26 cellular contexts compared by ENCODE assay signal in the genomic region with DNA sequence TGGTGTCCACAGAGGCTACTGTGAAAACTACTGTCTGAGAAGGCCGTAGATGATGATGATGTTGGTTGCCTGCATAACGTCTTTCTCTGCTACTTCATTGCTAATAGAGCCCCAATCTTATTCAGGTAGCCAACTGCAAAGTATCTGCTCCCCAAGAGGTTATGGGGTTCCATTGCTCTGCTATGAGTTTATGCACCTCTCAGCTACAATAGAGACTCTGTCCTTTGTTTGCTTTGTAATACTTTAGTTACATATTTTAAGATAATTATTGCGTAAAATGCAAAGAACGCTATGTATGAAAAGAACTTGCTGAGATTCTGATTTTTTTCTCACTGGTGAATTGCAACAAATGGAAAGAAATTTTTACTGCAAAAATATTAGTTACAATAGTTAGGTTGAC. TPM values are rescaled to one million over a fixed set of nuclear protein-coding genes. Genes with fewer than 3 reads are reported as not detected.
DNase-seq lines count a peak whose midpoint lies in the region; ATAC-seq, FAIRE-seq and TF ChIP-seq lines count a peak whose summit lies in the region.
"Had no signal": no experiment of that assay in that cellular context is flagged by ENCODE, and none has a peak within 500 bp of the region (broad histone marks: within the 10 kb centered on the region; RNA-seq: fewer than 3 reads in every experiment).

No MANE protein-coding gene starts in this region.

- H3K9me3 ChIP-seq in HepG2 (ENCODE audit: low read length) = no peaks in the 10 kb centered on the region
- no peaks in the 10 kb centered on the region for H3K9me3 ChIP-seq in right lobe of liver
- H3K9me3 ChIP-seq in lower lobe of right lung = no peaks in the 10 kb centered on the region
- no peaks in the 10 kb centered on the region for H3K9me3 ChIP-seq in upper lobe of right lung
- no peaks in the 10 kb centered on the region for H3K9me3 ChIP-seq in uterus
- H3K9me3 ChIP-seq: HAP-1 had no signal

- CTCF ChIA-PET in HepG2 (lab: Yijun Ruan, JAX; ENCODE audit: low intra/inter-chr PET ratio, low total read pairs) = no interaction called here

- H2AFZ ChIP-seq in HepG2 (ENCODE audit: low read length) = no peak overlapping the region
- H2AFZ ChIP-seq: GM23338 had no signal

- H3K4me3 ChIP-seq in HepG2 (replicated peaks in 1 of 3; ENCODE audit: insufficient read depth in 1 of 3, low read depth in 2 of 3, low read length in 3 of 3) (no peak overlapping the region), right lobe of liver (no peak overlapping the region), lower lobe of right lung (no peak overlapping the region), upper lobe of right lung (no peak overlapping the region), uterus (no peak overlapping the region)
- H3K4me3 ChIP-seq: GM23338, HAP-1 had no signal

- WGBS in HepG2 (ENCODE audit: low lambda C conversion rate) = 84% methylated on average over 4 of the region's 4 CpGs
- 91% methylated on average over 4 of the region's 4 CpGs for WGBS in right lobe of liver (ENCODE audit: insufficient coverage, low coverage, low lambda C conversion rate, missing lambda C conversion rate)

- in situ Hi-C loops in HepG2 (cut with HindIII; ENCODE audit: extremely low pct_ligation_motif_present, low pct_unique_long_range_greater_than_20kb) = no loop called here

- no TSS peak for BruUV-seq in HepG2 (replicated peaks; lab: Mats Ljungman, UMichigan)

- no peaks in the 10 kb centered on the region; the same call in 1 of the 2 replicates for H4K20me1 ChIP-seq in HepG2 (ENCODE audit: insufficient read depth, low read length)

- ATAC-seq in HepG2 = no peak
- ATAC-seq in right lobe of liver = no peak
- peak; percentile 49 to 62 for ATAC-seq in lower lobe of right lung
- peak; percentile 59 for ATAC-seq in upper lobe of right lung

- no peak for FAIRE-seq in HepG2 (lab: Jason Lieb, UNC)
- peak; percentile 62 for FAIRE-seq in endometrium (lab: Jason Lieb, UNC)
- FAIRE-seq: GM12891, GM18507, H54 had no signal

- TF ChIP-seq EP300 in HepG2 (IDR thresholded peaks at IDR 0.05; ENCODE audit: low read depth in 2 of 2, low read length in 2 of 2) = no peak
- TF ChIP-seq EP300 in HepG2 (CRISPR knock-in tag; IDR thresholded peaks at IDR 0.05; ENCODE audit: borderline replicate concordance) = no peak

- H3K27ac ChIP-seq in HepG2 (ENCODE audit: extremely low read length, insufficient read depth, low read length) (peak overlapping the region; percentile 63), right lobe of liver (no peak overlapping the region), lower lobe of right lung (no peak overlapping the region), upper lobe of right lung (peak overlapping the region; percentile 28), uterus (no peak overlapping the region)

- intact Hi-C loops in HepG2 (cut with micrococcal nuclease; ENCODE audit: unreplicated experiment) = no loop called here
- intact Hi-C loops in right lobe of liver (cut with DNase I) = no loop called here
- intact Hi-C loops in lower lobe of right lung (cut with DNase I) = no loop called here
- intact Hi-C loops in upper lobe of right lung (cut with DNase I) = no loop called here
- intact Hi-C loops in uterus (cut with DNase I; ENCODE audit: low total_unique reads) = no loop called here

- TF ChIP-seq RAD21 in HepG2 (CRISPR knock-in tag; IDR thresholded peaks at IDR 0.05) = no peak

- POLR2A ChIA-PET in HepG2 (lab: Yijun Ruan, JAX) = interaction anchor here (2.2 kb wide), 1 partner anchor 35 kb away, joined by 4 read pairs; the partner anchor contains the start of gene IP6K1

- DNase-seq in HepG2 (ENCODE audit: low spot score) (no peak), right lobe of liver (no peak), lower lobe of right lung (no peak), upper lobe of right lung (no peak), GOT3 (lab: John Stamatoyannopoulos, UW) (no peak), NCI-H510A treated with DMSO at 0.1 percent for 48 hours (lab: John Stamatoyannopoulos, UW) (no peak), uterus (no peak)
- DNase-seq: C1 segment of cervical spinal cord; Calu3; CD4-positive, alpha-beta memory T cell; COR-L47; DMS53; DMS79 treated with DMSO at 0.1 percent for 48 hours; GF-D8; HFFc6 had no signal

- peaks cover 2 to 9% of the 10 kb centered on the region in 2 experiments; a peak in 3 of 5 replicates for H3K36me3 ChIP-seq in HepG2 (replicated peaks in 1 of 2; ENCODE audit: control insufficient read depth in 1 of 2, insufficient read depth in 2 of 2, low read length in 2 of 2)
- H3K36me3 ChIP-seq in right lobe of liver = peaks cover 0 to 8% (median 2%) of the 10 kb centered on the region in 4 donors
- peaks cover 35% of the 10 kb centered on the region for H3K36me3 ChIP-seq in lower lobe of right lung
- H3K36me3 ChIP-seq in upper lobe of right lung = peaks cover 18% of the 10 kb centered on the region
- no peaks in the 10 kb centered on the region for H3K36me3 ChIP-seq in uterus

- H3K9ac ChIP-seq in HepG2 (ENCODE audit: insufficient read depth, low read depth, low read length) = no peak overlapping the region

- peaks cover 63% of the 10 kb centered on the region for H3K79me2 ChIP-seq in HepG2 (ENCODE audit: insufficient read depth, low read length)

- H3K27me3 ChIP-seq in HepG2 (ENCODE audit: control insufficient read depth in 1 of 2, insufficient read depth in 2 of 2, low read length in 2 of 2) (no peaks in the 10 kb centered on the region), right lobe of liver (no peaks in the 10 kb centered on the region), lower lobe of right lung (ENCODE audit: low read depth) (no peaks in the 10 kb centered on the region), upper lobe of right lung (no peaks in the 10 kb centered on the region), uterus (no peaks in the 10 kb centered on the region)

- no peak for TF ChIP-seq POLR2A in HepG2 (IDR thresholded peaks at IDR 0.05; ENCODE audit: insufficient read depth in 1 of 2, low read depth in 2 of 2, low read length in 2 of 2)
- TF ChIP-seq POLR2A in right lobe of liver (IDR thresholded peaks at IDR 0.05) = no peak
- no peak for TF ChIP-seq POLR2A in uterus (IDR thresholded peaks at IDR 0.05)

- peaks cover 54% of the 10 kb centered on the region for H3K4me1 ChIP-seq in HepG2 (ENCODE audit: insufficient read depth, low read length)
- peaks cover 0 to 9% (median 4%) of the 10 kb centered on the region in 4 donors for H3K4me1 ChIP-seq in right lobe of liver
- peaks cover 15% of the 10 kb centered on the region for H3K4me1 ChIP-seq in lower lobe of right lung
- H3K4me1 ChIP-seq in upper lobe of right lung = peaks cover 12% of the 10 kb centered on the region
- H3K4me1 ChIP-seq in uterus = peaks cover 0 to 9% of the 10 kb centered on the region in 2 donors

- H3K4me2 ChIP-seq in HepG2 (ENCODE audit: low read depth, low read length) = no peak overlapping the region
- H3K4me2 ChIP-seq: GM23338 had no signal

- no peak for TF ChIP-seq CTCF in HepG2 (CRISPR knock-in tag; IDR thresholded peaks at IDR 0.05)
- no peak for TF ChIP-seq CTCF in right lobe of liver (IDR thresholded peaks at IDR 0.05)
- no peak for TF ChIP-seq CTCF in lower lobe of right lung (IDR thresholded peaks at IDR 0.05)
- TF ChIP-seq CTCF in upper lobe of right lung (IDR thresholded peaks at IDR 0.05) = no peak
- TF ChIP-seq CTCF in uterus (IDR thresholded peaks at IDR 0.05) = no peak

RNA-seq across cellular contexts. Expression of gene GMPPB, which starts 27.8 kb away (rescaled TPM):
- total RNA-seq in HepG2 (2016; rRNA removed; fragmentation: Illumina TruSeq; extraction: Trizol) (21.7 and 23.1 TPM in 2 replicates), right lobe of liver (10 to 100 TPM; 12.2 to 34.2 (median 25.6) TPM), lower lobe of right lung (27.3 TPM), upper lobe of right lung (34.8 TPM), uterus (10 to 100 TPM in 3 of 4 donors, 1 to 10 TPM in 1; 7.7 to 44.8 (median 27.1) TPM)
- total RNA-seq in HepG2 (2016; cell fraction: cytosol; rRNA removed; fragmentation: Illumina TruSeq; extraction: Trizol; ENCODE audit: low read depth) = 3.9 and 5.4 TPM in 2 replicates
- total RNA-seq in HepG2 (2016; cell fraction: insoluble cytoplasmic fraction; rRNA removed; fragmentation: Illumina TruSeq; extraction: Trizol) = 21.2 and 23.8 TPM in 2 replicates
- 7.3 and 8.9 TPM in 2 replicates for total RNA-seq in HepG2 (2016; cell fraction: membrane; rRNA removed; fragmentation: Illumina TruSeq; extraction: Trizol)
- total RNA-seq in HepG2 (2016; cell fraction: nucleus; rRNA removed; fragmentation: Illumina TruSeq; extraction: Trizol) = 14.9 and 16.7 TPM in 2 replicates
- 6.5 and 9.1 TPM in 2 replicates for polyA plus RNA-seq in HepG2 (2011; rRNA removed)
- 6.3 and 8.4 TPM in 2 replicates for polyA plus RNA-seq in HepG2 (2011; cell fraction: cytosol; rRNA removed)
- 15.5 and 21.5 TPM in 2 replicates for polyA plus RNA-seq in HepG2 (2011; cell fraction: nucleus; rRNA removed)
- 4.8 and 5.8 TPM in 2 replicates for polyA plus RNA-seq in HepG2 (2012)
- 3.3 and 3.7 TPM in 2 replicates for polyA plus RNA-seq in HepG2 (2016; cell fraction: cytosol; fragmentation: Illumina TruSeq; extraction: Trizol; ENCODE audit: low read depth)
- polyA plus RNA-seq in HepG2 (2016; cell fraction: insoluble cytoplasmic fraction; fragmentation: Illumina TruSeq; extraction: Trizol; ENCODE audit: low read depth) = 17.8 and 18.8 TPM in 2 replicates
- 4.7 and 5.8 TPM in 2 replicates for polyA plus RNA-seq in HepG2 (2016; cell fraction: membrane; fragmentation: Illumina TruSeq; extraction: Trizol; ENCODE audit: low read depth)
- 23.9 and 25.9 TPM in 2 replicates for polyA plus RNA-seq in HepG2 (2016; cell fraction: nucleus; fragmentation: Illumina TruSeq; extraction: Trizol; ENCODE audit: insufficient read depth, low read depth)
- polyA minus RNA-seq in HepG2 (2011; rRNA and poly(A)+ RNA removed; ENCODE audit: low replicate concordance) = 21.4 and 30.7 TPM in 2 replicates
- 4.2 and 5.6 TPM in 2 replicates for polyA minus RNA-seq in HepG2 (2011; cell fraction: cytosol; rRNA and poly(A)+ RNA removed)
- polyA minus RNA-seq in HepG2 (2011; cell fraction: nucleus; rRNA and poly(A)+ RNA removed) = 12.6 and 20.3 TPM in 2 replicates

RNA-seq across cellular contexts. Expression of gene AMIGO3, which starts 32.0 kb away (rescaled TPM):
- total RNA-seq in HepG2 (2016; rRNA removed; fragmentation: Illumina TruSeq; extraction: Trizol) (0.35 TPM in 1 of 2 replicates, not detected in the other), right lobe of liver (1 to 10 TPM in 1 of 6 experiments, under 1 TPM in 3, not detected in 2; 0.07 to 2.4 (median 0.64) TPM), lower lobe of right lung (not detected), upper lobe of right lung (0.26 TPM), uterus (not detected)
- 0.18 and 0.51 TPM in 2 replicates for total RNA-seq in HepG2 (2016; cell fraction: cytosol; rRNA removed; fragmentation: Illumina TruSeq; extraction: Trizol; ENCODE audit: low read depth)
- 0.13 and 0.45 TPM in 2 replicates for total RNA-seq in HepG2 (2016; cell fraction: insoluble cytoplasmic fraction; rRNA removed; fragmentation: Illumina TruSeq; extraction: Trizol)
- total RNA-seq in HepG2 (2016; cell fraction: membrane; rRNA removed; fragmentation: Illumina TruSeq; extraction: Trizol) = 0.19 TPM in 1 of 2 replicates, not detected in the other
- total RNA-seq in HepG2 (2016; cell fraction: nucleus; rRNA removed; fragmentation: Illumina TruSeq; extraction: Trizol) = not detected in 2 replicates
- 0.21 TPM in 1 of 2 replicates, not detected in the other for polyA plus RNA-seq in HepG2 (2011; rRNA removed)
- 0.03 and 0.07 TPM in 2 replicates for polyA plus RNA-seq in HepG2 (2011; cell fraction: cytosol; rRNA removed)
- polyA plus RNA-seq in HepG2 (2011; cell fraction: nucleus; rRNA removed) = 3.1 and 7.8 TPM in 2 replicates
- 0.36 TPM in 1 of 2 replicates, not detected in the other for polyA plus RNA-seq in HepG2 (2012)
- 0.40 and 0.44 TPM in 2 replicates for polyA plus RNA-seq in HepG2 (2016; cell fraction: cytosol; fragmentation: Illumina TruSeq; extraction: Trizol; ENCODE audit: low read depth)
- polyA plus RNA-seq in HepG2 (2016; cell fraction: insoluble cytoplasmic fraction; fragmentation: Illumina TruSeq; extraction: Trizol; ENCODE audit: low read depth) = 0.73 and 0.79 TPM in 2 replicates
- polyA plus RNA-seq in HepG2 (2016; cell fraction: membrane; fragmentation: Illumina TruSeq; extraction: Trizol; ENCODE audit: low read depth) = 0.40 and 0.43 TPM in 2 replicates
- 0.53 and 1.7 TPM in 2 replicates for polyA plus RNA-seq in HepG2 (2016; cell fraction: nucleus; fragmentation: Illumina TruSeq; extraction: Trizol; ENCODE audit: insufficient read depth, low read depth)
- 1.8 and 3.5 TPM in 2 replicates for polyA minus RNA-seq in HepG2 (2011; rRNA and poly(A)+ RNA removed; ENCODE audit: low replicate concordance)
- polyA minus RNA-seq in HepG2 (2011; cell fraction: cytosol; rRNA and poly(A)+ RNA removed) = 0.26 and 0.30 TPM in 2 replicates
- polyA minus RNA-seq in HepG2 (2011; cell fraction: nucleus; rRNA and poly(A)+ RNA removed) = 0.75 and 2.1 TPM in 2 replicates
- total RNA-seq: A673; CD4-positive, alpha-beta memory T cell had no signal
- polyA plus RNA-seq: BJ; CD4-positive, alpha-beta memory T cell had no signal

RNA-seq across cellular contexts. Expression of gene IP6K1, which starts 34.8 kb away (rescaled TPM):
- total RNA-seq in HepG2 (2016; rRNA removed; fragmentation: Illumina TruSeq; extraction: Trizol) (17.7 and 20.0 TPM in 2 replicates), right lobe of liver (10 to 100 TPM; 12.6 to 19.6 (median 16.2) TPM), lower lobe of right lung (37.5 TPM), upper lobe of right lung (39.5 TPM), uterus (10 to 100 TPM; 41.8 to 58.4 (median 50.9) TPM)
- total RNA-seq in HepG2 (2016; cell fraction: cytosol; rRNA removed; fragmentation: Illumina TruSeq; extraction: Trizol; ENCODE audit: low read depth) = 2.3 and 2.4 TPM in 2 replicates
- total RNA-seq in HepG2 (2016; cell fraction: insoluble cytoplasmic fraction; rRNA removed; fragmentation: Illumina TruSeq; extraction: Trizol) = 18.9 TPM in 2 replicates
- total RNA-seq in HepG2 (2016; cell fraction: membrane; rRNA removed; fragmentation: Illumina TruSeq; extraction: Trizol) = 10.5 and 11.3 TPM in 2 replicates
- 14.7 and 20.3 TPM in 2 replicates for total RNA-seq in HepG2 (2016; cell fraction: nucleus; rRNA removed; fragmentation: Illumina TruSeq; extraction: Trizol)
- polyA plus RNA-seq in HepG2 (2011; rRNA removed) = 29.7 and 38.8 TPM in 2 replicates
- 15.7 and 20.5 TPM in 2 replicates for polyA plus RNA-seq in HepG2 (2011; cell fraction: cytosol; rRNA removed)
- polyA plus RNA-seq in HepG2 (2011; cell fraction: nucleus; rRNA removed) = 37.9 and 43.4 TPM in 2 replicates
- polyA plus RNA-seq in HepG2 (2012) = 17.1 and 20.6 TPM in 2 replicates
- 1.5 and 2.0 TPM in 2 replicates for polyA plus RNA-seq in HepG2 (2016; cell fraction: cytosol; fragmentation: Illumina TruSeq; extraction: Trizol; ENCODE audit: low read depth)
- 13.9 and 19.8 TPM in 2 replicates for polyA plus RNA-seq in HepG2 (2016; cell fraction: insoluble cytoplasmic fraction; fragmentation: Illumina TruSeq; extraction: Trizol; ENCODE audit: low read depth)
- 6.2 and 7.7 TPM in 2 replicates for polyA plus RNA-seq in HepG2 (2016; cell fraction: membrane; fragmentation: Illumina TruSeq; extraction: Trizol; ENCODE audit: low read depth)
- polyA plus RNA-seq in HepG2 (2016; cell fraction: nucleus; fragmentation: Illumina TruSeq; extraction: Trizol; ENCODE audit: insufficient read depth, low read depth) = 23.1 and 24.9 TPM in 2 replicates
- 99.3 and 116 TPM in 2 replicates for polyA minus RNA-seq in HepG2 (2011; rRNA and poly(A)+ RNA removed; ENCODE audit: low replicate concordance)
- 24.3 and 30.4 TPM in 2 replicates for polyA minus RNA-seq in HepG2 (2011; cell fraction: cytosol; rRNA and poly(A)+ RNA removed)
- polyA minus RNA-seq in HepG2 (2011; cell fraction: nucleus; rRNA and poly(A)+ RNA removed) = 29.6 and 33.9 TPM in 2 replicates

RNA-seq across cellular contexts. Expression of gene CDHR4, which starts 48.2 kb away (rescaled TPM):
- not detected in 2 replicates for total RNA-seq in HepG2 (2016; rRNA removed; fragmentation: Illumina TruSeq; extraction: Trizol)
- not detected in 2 replicates for total RNA-seq in HepG2 (2016; cell fraction: cytosol; rRNA removed; fragmentation: Illumina TruSeq; extraction: Trizol; ENCODE audit: low read depth)
- not detected in 2 replicates for total RNA-seq in HepG2 (2016; cell fraction: insoluble cytoplasmic fraction; rRNA removed; fragmentation: Illumina TruSeq; extraction: Trizol)
- not detected in 2 replicates for total RNA-seq in HepG2 (2016; cell fraction: membrane; rRNA removed; fragmentation: Illumina TruSeq; extraction: Trizol)
- not detected in 2 replicates for total RNA-seq in HepG2 (2016; cell fraction: nucleus; rRNA removed; fragmentation: Illumina TruSeq; extraction: Trizol)
- polyA plus RNA-seq in HepG2 (2011; rRNA removed) = 0.21 and 0.26 TPM in 2 replicates
- 0.08 TPM in 1 of 2 replicates, not detected in the other for polyA plus RNA-seq in HepG2 (2011; cell fraction: cytosol; rRNA removed)
- polyA plus RNA-seq in HepG2 (2011; cell fraction: nucleus; rRNA removed) = 0.98 and 1.7 TPM in 2 replicates
- not detected in 2 replicates for polyA plus RNA-seq in HepG2 (2012)
- polyA plus RNA-seq in HepG2 (2016; cell fraction: cytosol; fragmentation: Illumina TruSeq; extraction: Trizol; ENCODE audit: low read depth) = not detected in 2 replicates
- not detected in 2 replicates for polyA plus RNA-seq in HepG2 (2016; cell fraction: insoluble cytoplasmic fraction; fragmentation: Illumina TruSeq; extraction: Trizol; ENCODE audit: low read depth)
- polyA plus RNA-seq in HepG2 (2016; cell fraction: membrane; fragmentation: Illumina TruSeq; extraction: Trizol; ENCODE audit: low read depth) = not detected in 2 replicates
- polyA plus RNA-seq in HepG2 (2016; cell fraction: nucleus; fragmentation: Illumina TruSeq; extraction: Trizol; ENCODE audit: insufficient read depth, low read depth) = 0.17 TPM in 1 of 2 replicates, not detected in the other
- polyA minus RNA-seq in HepG2 (2011; rRNA and poly(A)+ RNA removed; ENCODE audit: low replicate concordance) = 0.40 TPM in 1 of 2 replicates, not detected in the other
- not detected in 2 replicates for polyA minus RNA-seq in HepG2 (2011; cell fraction: cytosol; rRNA and poly(A)+ RNA removed)
- 0.26 TPM in 1 of 2 replicates, not detected in the other for polyA minus RNA-seq in HepG2 (2011; cell fraction: nucleus; rRNA and poly(A)+ RNA removed)
- total RNA-seq in right lobe of liver = not detected
- total RNA-seq in lower lobe of right lung = 9.6 TPM
- not detected for total RNA-seq in upper lobe of right lung
- 1 to 10 TPM in 1 of 4 donors, under 1 TPM in 1, not detected in 2; 0.41 to 1.6 TPM for total RNA-seq in uterus
- total RNA-seq: A172, A673, Calu3, Daoy, G401 had no signal
- polyA plus RNA-seq: BJ; CD4-positive, alpha-beta memory T cell had no signal

RNA-seq across cellular contexts. Expression of gene INKA1, which starts 51.6 kb away (rescaled TPM):
- total RNA-seq in HepG2 (2016; rRNA removed; fragmentation: Illumina TruSeq; extraction: Trizol) (0.22 TPM in 1 of 2 replicates, not detected in the other), right lobe of liver (1 to 10 TPM in 1 of 6 experiments, under 1 TPM in 5; 0.46 to 1.2 (median 0.73) TPM), lower lobe of right lung (5.3 TPM), upper lobe of right lung (6.6 TPM), uterus (10 to 100 TPM in 1 of 4 donors, 1 to 10 TPM in 3; 3.1 to 16.7 (median 6.6) TPM)
- total RNA-seq in HepG2 (2016; cell fraction: cytosol; rRNA removed; fragmentation: Illumina TruSeq; extraction: Trizol; ENCODE audit: low read depth) = 0.30 TPM in 1 of 2 replicates, not detected in the other
- 0.15 TPM in 1 of 2 replicates, not detected in the other for total RNA-seq in HepG2 (2016; cell fraction: insoluble cytoplasmic fraction; rRNA removed; fragmentation: Illumina TruSeq; extraction: Trizol)
- 0.17 and 0.28 TPM in 2 replicates for total RNA-seq in HepG2 (2016; cell fraction: membrane; rRNA removed; fragmentation: Illumina TruSeq; extraction: Trizol)
- not detected in 2 replicates for total RNA-seq in HepG2 (2016; cell fraction: nucleus; rRNA removed; fragmentation: Illumina TruSeq; extraction: Trizol)
- 0.41 and 0.77 TPM in 2 replicates for polyA plus RNA-seq in HepG2 (2011; rRNA removed)
- polyA plus RNA-seq in HepG2 (2011; cell fraction: cytosol; rRNA removed) = 0.42 and 0.78 TPM in 2 replicates
- 0.34 and 1.1 TPM in 2 replicates for polyA plus RNA-seq in HepG2 (2011; cell fraction: nucleus; rRNA removed)
- polyA plus RNA-seq in HepG2 (2012) = 0.28 and 0.42 TPM in 2 replicates
- 0.14 and 0.17 TPM in 2 replicates for polyA plus RNA-seq in HepG2 (2016; cell fraction: cytosol; fragmentation: Illumina TruSeq; extraction: Trizol; ENCODE audit: low read depth)
- 0.23 TPM in 1 of 2 replicates, not detected in the other for polyA plus RNA-seq in HepG2 (2016; cell fraction: insoluble cytoplasmic fraction; fragmentation: Illumina TruSeq; extraction: Trizol; ENCODE audit: low read depth)
- polyA plus RNA-seq in HepG2 (2016; cell fraction: membrane; fragmentation: Illumina TruSeq; extraction: Trizol; ENCODE audit: low read depth) = 0.22 TPM in 1 of 2 replicates, not detected in the other
- not detected in 2 replicates for polyA plus RNA-seq in HepG2 (2016; cell fraction: nucleus; fragmentation: Illumina TruSeq; extraction: Trizol; ENCODE audit: insufficient read depth, low read depth)
- polyA minus RNA-seq in HepG2 (2011; rRNA and poly(A)+ RNA removed; ENCODE audit: low replicate concordance) = 0.38 and 0.82 TPM in 2 replicates
- 0.79 TPM in 1 of 2 replicates, not detected in the other for polyA minus RNA-seq in HepG2 (2011; cell fraction: cytosol; rRNA and poly(A)+ RNA removed)
- polyA minus RNA-seq in HepG2 (2011; cell fraction: nucleus; rRNA and poly(A)+ RNA removed) = 0.50 and 0.64 TPM in 2 replicates
- total RNA-seq: Daoy had no signal

Comparison
In these comparisons a context has a peak if more than half of its experiments do, and no peak if none do; other contexts are left out.
1. H3K27ac ChIP-seq: peak in HepG2 (single experiment) and upper lobe of right lung (single experiment); none in right lobe of liver (0 of 3), lower lobe of right lung (single experiment) and uterus (0 of 2).
2. ATAC-seq: peak in lower lobe of right lung (2 of 2) and upper lobe of right lung (single experiment); none in HepG2 (single experiment) and right lobe of liver (0 of 4).